ENCODE assay signal across 8 cellular contexts in genomic region chr5:40688127-40688756, GRCh38. TPM values are rescaled to one million over a fixed set of nuclear protein-coding genes. Genes with fewer than 3 reads are reported as not detected.
DNase-seq lines count a peak whose midpoint lies in the region; TF ChIP-seq lines count a peak whose summit lies in the region.

No MANE protein-coding gene starts in this region.

- peak overlapping the region; percentile 95 for H3K4me3 Mint-ChIP-seq in activated naive CD4-positive, alpha-beta T cell treated with anti-CD3 and anti-CD28 coated beads, Interleukin-2, amount 50 U/mL, for 24 hours
- H3K4me3 Mint-ChIP-seq in glutamatergic neuron (ENCODE audit: unreplicated experiment) (no peak overlapping the region), progenitor cell of endocrine pancreas (ENCODE audit: low read depth) (no peak overlapping the region)

- H3K27ac Mint-ChIP-seq in activated naive CD4-positive, alpha-beta T cell treated with anti-CD3 and anti-CD28 coated beads, Interleukin-2, amount 50 U/mL, for 24 hours: peak overlapping the region; percentile 95
- H3K27ac Mint-ChIP-seq in glutamatergic neuron (ENCODE audit: unreplicated experiment) (no peak overlapping the region), progenitor cell of endocrine pancreas (no peak overlapping the region)

- under 1% methylated on average over 8 of the region's 8 CpGs for WGBS in SK-N-SH (ENCODE audit: low lambda C conversion rate)

- H3K36me3 Mint-ChIP-seq in activated naive CD4-positive, alpha-beta T cell treated with anti-CD3 and anti-CD28 coated beads, Interleukin-2, amount 50 U/mL, for 24 hours: peaks cover 65% of the 10 kb centered on the region
- no peaks in the 10 kb centered on the region for H3K36me3 Mint-ChIP-seq in glutamatergic neuron (ENCODE audit: unreplicated experiment)
- H3K36me3 Mint-ChIP-seq in progenitor cell of endocrine pancreas (ENCODE audit: insufficient read depth): peaks cover 2% of the 10 kb centered on the region

- peaks cover 60% of the 10 kb centered on the region for H3K4me1 Mint-ChIP-seq in activated naive CD4-positive, alpha-beta T cell treated with anti-CD3 and anti-CD28 coated beads, Interleukin-2, amount 50 U/mL, for 24 hours
- no peaks in the 10 kb centered on the region for H3K4me1 Mint-ChIP-seq in glutamatergic neuron (ENCODE audit: low read depth, unreplicated experiment)
- peaks cover 27% of the 10 kb centered on the region for H3K4me1 Mint-ChIP-seq in progenitor cell of endocrine pancreas (ENCODE audit: low read depth)

- H3K4me1 ChIP-seq in SK-N-SH (ENCODE audit: control insufficient read depth in 1 of 2, insufficient read depth in 2 of 2, low read depth in 1 of 2, low read length in 1 of 2): no peaks in the 10 kb centered on the region; a peak in 1 of 4 replicates

- H2AFZ ChIP-seq in SK-N-SH (ENCODE audit: low read depth): peak overlapping the region; percentile 62; the same call in 1 of the 2 replicates

- CTCF ChIA-PET in GM10248 (lab: Yijun Ruan, JAX): interaction anchor here (0.8 to 3.4 kb wide), 15 partner anchors 11 to 1110 kb away, joined by 3 to 34 read pairs (median 4); no protein-coding TSS in a partner anchor
- CTCF ChIA-PET in SK-N-SH (lab: Yijun Ruan, JAX): interaction anchor here (0.6 to 1.8 kb wide), 10 partner anchors 8 to 1107 kb away, joined by 3 to 6 read pairs (median 3); partner anchors contain the start of gene PTGER4

- H3K36me3 ChIP-seq in SK-N-SH (replicated peaks in 1 of 2; ENCODE audit: control insufficient read depth in 1 of 2, insufficient read depth in 2 of 2, low read length in 1 of 2): no peaks in the 10 kb centered on the region

- 0 out of 2 replicates have a peak overlapping the region, but pooled peaks have one; percentile 12 for H3K4me2 ChIP-seq in SK-N-SH

- peak; percentile 80 for TF ChIP-seq CTCF in GM10248 (IDR thresholded peaks at IDR 0.05; ENCODE audit: control extremely low read depth, extremely low read depth, low read depth, missing control alignments)
- TF ChIP-seq CTCF in HFF-Myc (IDR thresholded peaks at IDR 0.05; ENCODE audit: low read depth, low read length, missing control alignments): peak; percentile 76
- peak; percentile 88 for TF ChIP-seq CTCF in SK-N-SH (IDR thresholded peaks at IDR 0.05)
- peak; percentile 85 for TF ChIP-seq CTCF in glutamatergic neuron (IDR thresholded peaks at IDR 0.05; ENCODE audit: partially characterized antibody, unreplicated experiment)
- TF ChIP-seq CTCF in progenitor cell of endocrine pancreas (IDR thresholded peaks at IDR 0.05; ENCODE audit: unreplicated experiment): peak; percentile 91

- no peaks in the 10 kb centered on the region for H3K9me3 Mint-ChIP-seq in activated naive CD4-positive, alpha-beta T cell treated with anti-CD3 and anti-CD28 coated beads, Interleukin-2, amount 50 U/mL, for 24 hours
- H3K9me3 Mint-ChIP-seq in glutamatergic neuron (ENCODE audit: unreplicated experiment) (no peaks in the 10 kb centered on the region), progenitor cell of endocrine pancreas (ENCODE audit: low read depth) (no peaks in the 10 kb centered on the region)

- H3K9me2 ChIP-seq in SK-N-SH: no peaks in the 10 kb centered on the region

- no peak overlapping the region for H3K9ac ChIP-seq in SK-N-SH

- no peaks in the 10 kb centered on the region for H4K20me1 ChIP-seq in SK-N-SH (ENCODE audit: insufficient read depth)

- H3K27ac ChIP-seq in SK-N-SH (ENCODE audit: low read depth in 2 of 2, low read length in 1 of 2): no peak overlapping the region

- DNase-seq in GM10248 (ENCODE audit: extremely low spot score) (peak; percentile 65), HFF-Myc (ENCODE audit: extremely low read depth, low read depth) (peak; percentile 82), MV-4-11 (lab: John Stamatoyannopoulos, UW) (peak; percentile 85), SK-N-SH (peak; percentile 76), glutamatergic neuron (peak; percentile 84), progenitor cell of endocrine pancreas (ENCODE audit: low spot score, unreplicated experiment) (peak; percentile 76), ureter (ENCODE audit: low spot score) (peak; percentile 86)

- no peaks in the 10 kb centered on the region for H3K9me3 ChIP-seq in SK-N-SH

- H3F3A ChIP-seq in SK-N-SH (replicated peaks; ENCODE audit: insufficient read depth): peaks cover 14% of the 10 kb centered on the region

- no peaks in the 10 kb centered on the region for H3K27me3 Mint-ChIP-seq in activated naive CD4-positive, alpha-beta T cell treated with anti-CD3 and anti-CD28 coated beads, Interleukin-2, amount 50 U/mL, for 24 hours
- H3K27me3 Mint-ChIP-seq in glutamatergic neuron (ENCODE audit: unreplicated experiment): no peaks in the 10 kb centered on the region
- H3K27me3 Mint-ChIP-seq in progenitor cell of endocrine pancreas: no peaks in the 10 kb centered on the region

- POLR2A ChIA-PET in GM10248 (lab: Yijun Ruan, JAX) (no interaction called here), SK-N-SH (lab: Yijun Ruan, JAX) (no interaction called here)

- H3K27me3 ChIP-seq in SK-N-SH (ENCODE audit: insufficient read depth): peaks cover 9% of the 10 kb centered on the region; the same call in 1 of the 2 replicates

- TF ChIP-seq RAD21 in SK-N-SH (IDR thresholded peaks at IDR 0.05; ENCODE audit: low read length): peak; percentile 97

- no peak for TF ChIP-seq EP300 in SK-N-SH (IDR thresholded peaks at IDR 0.05; ENCODE audit: borderline replicate concordance in 1 of 2, low read depth in 1 of 2, low read length in 1 of 2)

- H3K79me2 ChIP-seq in SK-N-SH (ENCODE audit: insufficient read depth): no peaks in the 10 kb centered on the region

- H3K4me3 ChIP-seq in HFF-Myc (replicated peaks; ENCODE audit: low read depth, low read length) (no peak overlapping the region), SK-N-SH (ENCODE audit: low read depth in 2 of 2, low read length in 1 of 2) (no peak overlapping the region; a peak in 1 of 4 replicates)

TF ChIP-seq in SK-N-SH, 30 proteins besides CTCF, POLR2A, EP300 and RAD21:
- TF ChIP-seq FOXJ3 (CRISPR knock-in tag; IDR thresholded peaks at IDR 0.05) (no peak), PBX3 (IDR thresholded peaks at IDR 0.05) (no peak), SMC3 (IDR thresholded peaks at IDR 0.05; ENCODE audit: low read depth, low read length) (peak; percentile 90)
TF ChIP-seq in SK-N-SH: peak in this region for 1.

RNA-seq across cellular contexts. Expression of gene PTGER4, which starts 8.5 kb away (rescaled TPM):
- 0.06 TPM in 1 of 2 replicates, not detected in the other for polyA plus RNA-seq in SK-N-SH (2012; rRNA removed)
- not detected in 2 replicates for polyA plus RNA-seq in SK-N-SH (2012; cell fraction: cytosol; rRNA removed)
- polyA plus RNA-seq in SK-N-SH (2012; cell fraction: nucleus; rRNA removed): not detected in 2 replicates
- total RNA-seq in glutamatergic neuron (ENCODE audit: unreplicated experiment): not detected
- total RNA-seq in progenitor cell of endocrine pancreas: 4.7 and 5.6 TPM in 2 replicates
- total RNA-seq in ureter: 10.3 TPM
